1 cellular context compared by ENCODE assay signal in genomic region chr6:168683621-168684020, GRCh38.
TF ChIP-seq lines count a peak whose summit lies in the region.

No MANE protein-coding gene starts in this region.

TF ChIP-seq in H1, 55 proteins besides CTCF, POLR2A, EP300 and RAD21:
- TF ChIP-seq, protein P1, sequence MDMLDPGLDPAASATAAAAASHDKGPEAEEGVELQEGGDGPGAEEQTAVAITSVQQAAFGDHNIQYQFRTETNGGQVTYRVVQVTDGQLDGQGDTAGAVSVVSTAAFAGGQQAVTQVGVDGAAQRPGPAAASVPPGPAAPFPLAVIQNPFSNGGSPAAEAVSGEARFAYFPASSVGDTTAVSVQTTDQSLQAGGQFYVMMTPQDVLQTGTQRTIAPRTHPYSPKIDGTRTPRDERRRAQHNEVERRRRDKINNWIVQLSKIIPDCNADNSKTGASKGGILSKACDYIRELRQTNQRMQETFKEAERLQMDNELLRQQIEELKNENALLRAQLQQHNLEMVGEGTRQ (IDR thresholded peaks at IDR 0.05; ENCODE audit: low read length), result no peak
